Comparison of ENCODE assay signal across 20 cellular contexts in the genomic region with DNA sequence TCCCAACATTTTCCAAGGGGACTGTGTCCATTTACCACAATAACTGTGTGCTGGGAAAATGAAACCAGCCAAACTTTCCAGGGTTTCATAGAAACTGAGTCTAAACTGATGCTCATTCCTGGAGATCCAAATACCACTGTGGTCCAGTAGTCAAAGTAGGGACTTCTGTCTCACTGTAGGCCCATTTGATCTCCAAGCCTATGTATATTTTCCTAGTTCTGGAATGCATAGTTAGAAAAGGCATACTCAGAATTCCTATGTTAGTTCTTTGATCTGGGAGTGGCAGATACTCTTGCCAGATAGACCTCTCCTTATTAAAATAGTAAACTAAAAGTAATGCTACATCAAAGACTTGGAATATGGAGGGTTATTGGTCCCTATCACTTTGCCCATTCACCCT. TPM values are rescaled to one million over a fixed set of nuclear protein-coding genes. Genes with fewer than 3 reads are reported as not detected.
A peak's percentile ranks its signal among the peaks of the same experiment; 100 is the strongest.
DNase-seq lines count a peak whose midpoint lies in the region; ATAC-seq, FAIRE-seq and TF ChIP-seq lines count a peak whose summit lies in the region.
"Had no signal": no experiment of that assay in that cellular context is flagged by ENCODE, and none has a peak within 500 bp of the region (broad histone marks: within the 10 kb centered on the region; RNA-seq: fewer than 3 reads in every experiment).

No MANE protein-coding gene starts in this region.

- no peak overlapping the region for H2BK12ac ChIP-seq in mesenchymal stem cell (ENCODE audit: low read length in 2 of 2)

- H3K9ac ChIP-seq in IMR-90 (ENCODE audit: low read depth, low read length) (no peak overlapping the region), astrocyte (ENCODE audit: low read length) (no peak overlapping the region), mesenchymal stem cell (ENCODE audit: low read length) (no peak overlapping the region)

- H3K27ac Mint-ChIP-seq in astrocyte (ENCODE audit: unreplicated experiment) = no peak overlapping the region
- H3K27ac Mint-ChIP-seq: CD4-positive, CD25-positive, alpha-beta regulatory T cell; CD8-positive, alpha-beta memory T cell had no signal

- no peak overlapping the region for H3K4me3 ChIP-seq in IMR-90 (ENCODE audit: insufficient read depth, low read depth, low read length)
- no peak overlapping the region for H3K4me3 ChIP-seq in astrocyte (ENCODE audit: insufficient read depth, low read depth, low read length)
- H3K4me3 ChIP-seq in mesenchymal stem cell (ENCODE audit: insufficient read depth in 1 of 2, low read depth in 1 of 2, low read length in 2 of 2) = no peak overlapping the region

- H3K27me3 ChIP-seq in IMR-90 (ENCODE audit: control insufficient read depth, insufficient read depth, low read length) (no peaks in the 10 kb centered on the region), astrocyte (ENCODE audit: insufficient read depth, low read length) (no peaks in the 10 kb centered on the region), mesenchymal stem cell (ENCODE audit: control insufficient read depth in 1 of 2, insufficient read depth in 1 of 2, low read length in 2 of 2) (no peaks in the 10 kb centered on the region)
- H3K27me3 ChIP-seq: BE2C had no signal

- peaks cover 29% of the 10 kb centered on the region for H3K4me1 Mint-ChIP-seq in astrocyte (ENCODE audit: low read depth, unreplicated experiment)
- H3K4me1 Mint-ChIP-seq: CD4-positive, CD25-positive, alpha-beta regulatory T cell; CD8-positive, alpha-beta memory T cell had no signal

- peaks cover 5% of the 10 kb centered on the region for H3K9me3 ChIP-seq in IMR-90 (ENCODE audit: control insufficient read depth, insufficient read depth, low read length)
- no peaks in the 10 kb centered on the region for H3K9me3 ChIP-seq in astrocyte (ENCODE audit: insufficient read depth, low read depth, low read length)
- no peaks in the 10 kb centered on the region for H3K9me3 ChIP-seq in mesenchymal stem cell (ENCODE audit: control insufficient read depth, low read length)
- H3K9me3 ChIP-seq: BE2C had no signal

- H4K91ac ChIP-seq in IMR-90 (ENCODE audit: insufficient read depth, low read depth, low read length) (no peak overlapping the region), mesenchymal stem cell (ENCODE audit: low read length) (no peak overlapping the region)

- ATAC-seq in IMR-90 (ENCODE audit: low read depth) (peak; percentile 39), HG02938 (IDR thresholded peaks at IDR 0.05; ENCODE audit: unreplicated experiment) (no peak)
- ATAC-seq: HCT116 had no signal

- BruUV-seq in IMR-90 (replicated peaks; lab: Mats Ljungman, UMichigan) = no TSS peak

- TF ChIP-seq CTCF in D721Med (IDR thresholded peaks at IDR 0.05; ENCODE audit: insufficient read depth, missing control alignments) = no peak
- TF ChIP-seq CTCF in IMR-90 (conservative IDR thresholded peaks at IDR 0.05; ENCODE audit: low read depth, low read length) = no peak
- TF ChIP-seq CTCF in astrocyte (IDR thresholded peaks at IDR 0.05; ENCODE audit: insufficient read depth, low read depth, low read length) = no peak

- no peak for TF ChIP-seq POLR2A in IMR-90 (IDR thresholded peaks at IDR 0.05; ENCODE audit: low read depth, low read length)

- H4K20me1 ChIP-seq in IMR-90 (ENCODE audit: insufficient read depth, low read length) = no peaks in the 10 kb centered on the region
- H4K20me1 ChIP-seq in astrocyte (ENCODE audit: insufficient read depth, low read length) = no peaks in the 10 kb centered on the region

- H3K36me3 Mint-ChIP-seq in astrocyte (ENCODE audit: low read depth, unreplicated experiment) = no peaks in the 10 kb centered on the region
- H3K36me3 Mint-ChIP-seq: CD4-positive, CD25-positive, alpha-beta regulatory T cell; CD8-positive, alpha-beta memory T cell had no signal

- no peaks in the 10 kb centered on the region for H3K27me3 Mint-ChIP-seq in astrocyte (ENCODE audit: low read depth, unreplicated experiment)

- CTCF ChIA-PET in IMR-90 (lab: Yijun Ruan, JAX) = no interaction called here

- no peak overlapping the region; the same call in 1 of the 2 replicates for H4K5ac ChIP-seq in IMR-90 (ENCODE audit: low read depth, low read length)

- intact Hi-C loops in IMR-90 (cut with micrococcal nuclease) (no loop called here), posterior cingulate gyrus (cut with DNase I) (no loop called here)

- DNase-seq in D721Med (ENCODE audit: insufficient read length, low spot score) (no peak), IMR-90 (no peak), astrocyte (ENCODE audit: low read depth) (peak; percentile 47), mesenchymal stem cell (no peak), NCI-H187 (lab: John Stamatoyannopoulos, UW) (no peak), posterior cingulate gyrus (no peak)
- no peak for DNase-seq in stimulated activated CD4-positive, alpha-beta T cell treated with anti-CD3 and anti-CD28 coated beads, Interleukin-1b, Interleukin-23, amount 100 ng/mL, for 48 hours
- DNase-seq: 8988T; BE2C; C1 segment of cervical spinal cord; CD4-positive, CD25-positive, alpha-beta regulatory T cell; CD8-positive, alpha-beta memory T cell; COR-L47; GF-D8; GOT3; H7; KBM-7 had no signal

- H3K4ac ChIP-seq in IMR-90 (ENCODE audit: low read depth, low read length) = peak overlapping the region; percentile 57; the same call in 1 of the 2 replicates
- H3K4ac ChIP-seq in mesenchymal stem cell (ENCODE audit: low read depth in 1 of 2, low read length in 2 of 2) = no peak overlapping the region

- H3K27ac ChIP-seq in IMR-90 (ENCODE audit: insufficient read depth, low read length) (no peak overlapping the region), astrocyte (ENCODE audit: low read depth, low read length) (no peak overlapping the region), mesenchymal stem cell (ENCODE audit: low read length, poor library complexity, severe bottlenecking) (peak overlapping the region; percentile 21)
- H3K27ac ChIP-seq: HL-60 had no signal

- peak overlapping the region; percentile 91 for H2BK20ac ChIP-seq in IMR-90 (ENCODE audit: low read depth, low read length)

- H3K4me1 ChIP-seq in IMR-90 (ENCODE audit: control insufficient read depth, insufficient read depth, low read length) = peaks cover 6% of the 10 kb centered on the region; the same call in 1 of the 2 replicates
- no peaks in the 10 kb centered on the region for H3K4me1 ChIP-seq in astrocyte (ENCODE audit: insufficient read depth, low read length)
- no peaks in the 10 kb centered on the region for H3K4me1 ChIP-seq in mesenchymal stem cell (ENCODE audit: control insufficient read depth, insufficient read depth, low read depth, low read length)
- H3K4me1 ChIP-seq: BE2C had no signal

- H2BK120ac ChIP-seq in IMR-90 (ENCODE audit: low read depth, low read length) (peak overlapping the region; percentile 75), mesenchymal stem cell (ENCODE audit: low read depth, low read length) (no peak overlapping the region)

- H2AK5ac ChIP-seq in IMR-90 (ENCODE audit: low read depth, low read length) = peak overlapping the region; percentile 25; the same call in 1 of the 2 replicates
- H2AK5ac ChIP-seq in mesenchymal stem cell (ENCODE audit: low read length, severe bottlenecking) = peak overlapping the region; percentile 42

- peak overlapping the region; percentile 35; the same call in 1 of the 2 replicates for H3K23ac ChIP-seq in IMR-90 (ENCODE audit: low read depth, low read length)
- no peak overlapping the region for H3K23ac ChIP-seq in mesenchymal stem cell (ENCODE audit: low read length in 2 of 2)

- no peak overlapping the region for H2AK9ac ChIP-seq in IMR-90 (replicated peaks; ENCODE audit: low read depth, low read length, poor library complexity)

- dilution Hi-C loops in IMR-90 (cut with HindIII; ENCODE audit: low sequenced_read_pairs, unreplicated experiment) = no loop called here

- H3K9me3 Mint-ChIP-seq in astrocyte (ENCODE audit: unreplicated experiment) = no peaks in the 10 kb centered on the region
- H3K9me3 Mint-ChIP-seq: CD8-positive, alpha-beta memory T cell had no signal

- FAIRE-seq in D721Med (lab: Jason Lieb, UNC) (peak; percentile 16), astrocyte (lab: Jason Lieb, UNC) (no peak)

- H3K56ac ChIP-seq in IMR-90 (ENCODE audit: extremely low read depth, insufficient read depth, low read length) = no peak overlapping the region

- H3K4me2 ChIP-seq in IMR-90 (ENCODE audit: low read depth, low read length) (peak overlapping the region; percentile 50; the same call in 1 of the 2 replicates), astrocyte (ENCODE audit: low read length) (no peak overlapping the region), mesenchymal stem cell (ENCODE audit: low read length, poor library complexity, severe bottlenecking) (no peak overlapping the region)

- no peak overlapping the region for H3K4me3 Mint-ChIP-seq in astrocyte (ENCODE audit: unreplicated experiment)
- H3K4me3 Mint-ChIP-seq: CD4-positive, CD25-positive, alpha-beta regulatory T cell; CD8-positive, alpha-beta memory T cell had no signal

- peaks cover 0 to 6% of the 10 kb centered on the region in 2 experiments; a peak in 3 of 4 replicates for H3K79me1 ChIP-seq in IMR-90 (ENCODE audit: low read depth in 1 of 2, low read length in 2 of 2)
- H3K79me1 ChIP-seq in mesenchymal stem cell (replicated peaks; ENCODE audit: low read length, poor library complexity, severe bottlenecking) = no peaks in the 10 kb centered on the region

- H2BK5ac ChIP-seq in IMR-90 (ENCODE audit: low read depth, low read length, poor library complexity, severe bottlenecking) (peak overlapping the region; percentile 66), mesenchymal stem cell (ENCODE audit: low read depth, low read length, poor library complexity, severe bottlenecking) (no peak overlapping the region)

- H2BK15ac ChIP-seq in IMR-90 (ENCODE audit: low read depth, low read length) (peak overlapping the region; percentile 57; the same call in 1 of the 3 replicates), mesenchymal stem cell (ENCODE audit: low read depth, poor library complexity, severe bottlenecking) (no peak overlapping the region)

- H3K36me3 ChIP-seq in IMR-90 (ENCODE audit: control insufficient read depth, insufficient read depth, low read length) (no peaks in the 10 kb centered on the region; the same call in 1 of the 2 replicates), astrocyte (ENCODE audit: insufficient read depth, low read length) (no peaks in the 10 kb centered on the region), mesenchymal stem cell (ENCODE audit: control insufficient read depth in 1 of 2, insufficient read depth in 2 of 2, low read depth in 1 of 2, low read length in 2 of 2) (no peaks in the 10 kb centered on the region)
- H3K36me3 ChIP-seq: BE2C had no signal

- POLR2A ChIA-PET in IMR-90 (lab: Charles Lee; ENCODE audit: unreplicated experiment) = no interaction called here

- peak overlapping the region; percentile 70; the same call in 1 of the 2 replicates for H3K18ac ChIP-seq in IMR-90 (ENCODE audit: low read depth, low read length)
- H3K18ac ChIP-seq in mesenchymal stem cell (ENCODE audit: low read depth in 1 of 2, low read length in 2 of 2) = no peak overlapping the region

- H3K14ac ChIP-seq in IMR-90 (replicated peaks; ENCODE audit: low read depth, low read length) = peak overlapping the region; percentile 54
- H3K14ac ChIP-seq in mesenchymal stem cell (ENCODE audit: low read length in 2 of 2) = no peak overlapping the region

- H4K8ac ChIP-seq in IMR-90 (ENCODE audit: low read depth in 2 of 2, low read length in 2 of 2) (0 out of 4 replicates have a peak overlapping the region, but pooled peaks of 1 of the 2 experiments have one; percentile 39), mesenchymal stem cell (ENCODE audit: low read length) (no peak overlapping the region)

- in situ Hi-C loops in IMR-90 (cut with MboI; ENCODE audit: low sequenced_read_pairs) = no loop called here

- no peak overlapping the region for H2AFZ ChIP-seq in IMR-90 (replicated peaks; ENCODE audit: low read length, poor library complexity)
- H2AFZ ChIP-seq in astrocyte (ENCODE audit: low read depth, low read length) = no peak overlapping the region
- H2AFZ ChIP-seq in mesenchymal stem cell (ENCODE audit: low read depth, low read length) = no peak overlapping the region

- peaks cover 3% of the 10 kb centered on the region; the same call in 1 of the 2 replicates for H3K9me1 ChIP-seq in IMR-90 (ENCODE audit: insufficient read depth, low read length)

- no peak for TF ChIP-seq RAD21 in IMR-90 (IDR thresholded peaks at IDR 0.05; ENCODE audit: low read length)

- H3K79me2 ChIP-seq in astrocyte (ENCODE audit: insufficient read depth, low read length) = no peaks in the 10 kb centered on the region

RNA-seq across cellular contexts. Expression of gene SGIP1, which starts 10.5 kb away (rescaled TPM):
- total RNA-seq in IMR-90 (2012; rRNA removed) (27.1 and 43.6 TPM in 2 replicates), astrocyte (4.4 and 8.8 TPM in 2 replicates)
- polyA plus RNA-seq in IMR-90 (2012; rRNA removed) = 40.7 and 42.7 TPM in 2 replicates
- 8.9 and 10.9 TPM in 2 replicates for polyA plus RNA-seq in IMR-90 (2012; cell fraction: cytosol; rRNA removed)
- 69.0 and 361 TPM in 2 replicates for polyA plus RNA-seq in IMR-90 (2012; cell fraction: nucleus; rRNA removed; ENCODE audit: low replicate concordance)
- 104 TPM for polyA plus RNA-seq in mesenchymal stem cell (2013, experiment 1 of 2)
- polyA plus RNA-seq in mesenchymal stem cell (2013, experiment 2 of 2) = 103 TPM
- total RNA-seq: CD4-positive, CD25-positive, alpha-beta regulatory T cell; CD8-positive, alpha-beta memory T cell had no signal
- polyA plus RNA-seq: CD4-positive, CD25-positive, alpha-beta regulatory T cell; CD8-positive, alpha-beta memory T cell had no signal
